ENCODE assay signal across 1 cellular context in the genomic region with DNA sequence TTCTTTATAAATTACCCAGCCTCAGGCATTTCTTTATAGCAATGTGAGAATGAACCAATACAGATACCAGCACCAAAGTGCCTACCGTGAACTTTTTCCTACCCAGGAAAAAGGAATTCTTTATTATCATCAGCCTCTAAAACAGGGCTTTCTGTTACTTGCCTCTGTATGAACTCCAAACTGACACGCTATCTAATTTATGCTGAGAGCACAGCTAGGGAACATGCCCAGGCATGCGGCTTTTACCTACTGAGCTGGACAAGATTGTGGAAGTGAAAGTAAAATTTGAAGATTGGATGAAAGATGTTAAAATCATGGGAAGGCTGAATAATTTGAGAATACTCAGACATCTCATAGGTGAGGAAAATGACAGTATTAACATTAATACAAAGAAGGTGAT.
TF ChIP-seq lines count a peak whose summit lies in the region.

No MANE protein-coding gene starts in this region.

TF ChIP-seq in HEK293, 187 proteins besides CTCF, POLR2A, EP300 and RAD21 (continued from another document):
- TF ChIP-seq ZNF223 (tag by site-specific recombination; IDR thresholded peaks at IDR 0.05) (no peak), PRDM1 (tag by site-specific recombination; IDR thresholded peaks at IDR 0.05) (0 out of 2 replicates have a peak, but pooled peaks have one; percentile 8), ZBTB1 (tag by site-specific recombination; IDR thresholded peaks at IDR 0.05) (no peak), ZNF266 (tag by site-specific recombination; IDR thresholded peaks at IDR 0.05; ENCODE audit: low read depth) (0 out of 2 replicates have a peak, but pooled peaks have one; percentile 3), KLF9 (tag by site-specific recombination; IDR thresholded peaks at IDR 0.05; ENCODE audit: low read depth) (no peak), OVOL3 (tag by site-specific recombination; IDR thresholded peaks at IDR 0.05) (no peak), ZNF660 (tag by site-specific recombination; IDR thresholded peaks at IDR 0.05) (0 out of 2 replicates have a peak, but pooled peaks have one; percentile 19), GLI2 (tag by site-specific recombination; IDR thresholded peaks at IDR 0.05; ENCODE audit: borderline replicate concordance, low read depth) (no peak), ZNF133 (tag by site-specific recombination; IDR thresholded peaks at IDR 0.05) (no peak), FEZF1 (tag by site-specific recombination; IDR thresholded peaks at IDR 0.05) (no peak), ZNF677 (tag by site-specific recombination; IDR thresholded peaks at IDR 0.05) (no peak), SP3 (tag by site-specific recombination; IDR thresholded peaks at IDR 0.05) (no peak), GLI4 (tag by site-specific recombination; IDR thresholded peaks at IDR 0.05) (no peak), RBAK (tag by site-specific recombination; IDR thresholded peaks at IDR 0.05) (no peak)
